Comparison of ENCODE assay signal across 28 cellular contexts in genomic region chr13:49533011-49533410, GRCh38. TPM values are rescaled to one million over a fixed set of nuclear protein-coding genes. Genes with fewer than 3 reads are reported as not detected.
DNase-seq lines count a peak whose midpoint lies in the region; TF ChIP-seq lines count a peak whose summit lies in the region.
"Had no signal": no experiment of that assay in that cellular context is flagged by ENCODE, and none has a peak within 500 bp of the region (broad histone marks: within the 10 kb centered on the region; RNA-seq: fewer than 3 reads in every experiment).

No MANE protein-coding gene starts in this region.

- POLR2A ChIA-PET in A673 (lab: Charles Lee; ENCODE audit: low non-redundant PET): no interaction called here

- intact Hi-C loops in A673 (cut with micrococcal nuclease; ENCODE audit: unreplicated experiment): no loop called here
- intact Hi-C loops in dendritic cell treated with granulocyte-macrophage colony-stimulating factor and Interleukin-4, amounts not matched to agents 40 ng/mL and 50 ng/mL, for 4 days (cut with micrococcal nuclease): no loop called here
- intact Hi-C loops in posterior vena cava (cut with DNase I): no loop called here

- H2AFZ ChIP-seq in KMS-11 (ENCODE audit: low read depth) (no peak overlapping the region), neural progenitor cell (replicated peaks) (no peak overlapping the region)

- TF ChIP-seq CTCF in A673 (conservative IDR thresholded peaks at IDR 0.05; ENCODE audit: low read depth, low read length) (no peak), KMS-11 (conservative IDR thresholded peaks at IDR 0.05; ENCODE audit: low read depth, low read length) (no peak), neural progenitor cell (IDR thresholded peaks at IDR 0.05) (no peak)

- H3K9me3 ChIP-seq in A673 (ENCODE audit: low read depth, low read length, poor library complexity, severe bottlenecking) (no peaks in the 10 kb centered on the region), neural progenitor cell (ENCODE audit: low read depth) (no peaks in the 10 kb centered on the region)
- H3K9me3 ChIP-seq: upper lobe of left lung had no signal

- peak overlapping the region; percentile 25; the same call in 1 of the 2 replicates for H3K4me2 ChIP-seq in KMS-11
- H3K4me2 ChIP-seq in neural progenitor cell: no peak overlapping the region

- no peaks in the 10 kb centered on the region for H3F3A ChIP-seq in neural progenitor cell (ENCODE audit: low read depth)

- TSS peak; percentile 49 for BruUV-seq in A673 (replicated peaks; lab: Mats Ljungman, UMichigan)

- H3K27ac ChIP-seq in A673 (ENCODE audit: low read depth, low read length, poor library complexity, severe bottlenecking) (no peak overlapping the region), KMS-11 (no peak overlapping the region), neural progenitor cell (no peak overlapping the region)
- H3K27ac ChIP-seq: brain microvascular endothelial cell, epithelial cell of prostate, SK-N-MC, upper lobe of left lung had no signal

- CTCF ChIA-PET in A673 (lab: Charles Lee): no interaction called here

- H3K9ac ChIP-seq in KMS-11 (no peak overlapping the region), neural progenitor cell (no peak overlapping the region)

- H3K27me3 ChIP-seq in A673 (replicated peaks; ENCODE audit: insufficient read depth, low read depth, low read length, poor library complexity) (peaks cover 7% of the 10 kb centered on the region), KMS-11 (ENCODE audit: insufficient read depth, low read depth) (no peaks in the 10 kb centered on the region), neural progenitor cell (no peaks in the 10 kb centered on the region)
- H3K27me3 ChIP-seq: brain microvascular endothelial cell, upper lobe of left lung had no signal

- no peaks in the 10 kb centered on the region for H3K79me2 ChIP-seq in KMS-11 (ENCODE audit: insufficient read depth, low read depth)
- H3K79me2 ChIP-seq in neural progenitor cell (ENCODE audit: low read depth): no peaks in the 10 kb centered on the region

- DNase-seq in activated T-cell treated with anti-CD3 and anti-CD28 coated beads, Interleukin-2, amount 50 U/mL, for 24 hours: no peak
- no peak for DNase-seq in activated T-cell treated with anti-CD3 and anti-CD28 coated beads, Interleukin-2, amount 50 U/mL, for 1 hour
- DNase-seq in A673 (ENCODE audit: low spot score) (no peak), neural progenitor cell (ENCODE audit: low spot score) (no peak), posterior vena cava (ENCODE audit: low spot score) (no peak), ecto neural progenitor cell (ENCODE audit: low spot score) (no peak)
- DNase-seq: activated CD4-positive, alpha-beta T cell treated with anti-CD3 and anti-CD28 coated beads for 1 hour; activated CD8-positive, alpha-beta T cell treated with anti-CD3 and anti-CD28 coated beads, Interleukin-2, amount 10 ng/mL, durations not matched to agents 7 days and 5 days; activated naive CD4-positive, alpha-beta T cell; amniotic stem cell; brain microvascular endothelial cell; C1 segment of cervical spinal cord; effector CD8-positive, alpha-beta T cell; GOT3; islet precursor cell; naive thymus-derived CD8-positive, alpha-beta T cell; NCI-H1105; NCI-H2029; stimulated activated CD4-positive, alpha-beta T cell treated with anti-CD3 and anti-CD28 coated beads, Interleukin-2, amount 100 ng/mL, for 48 hours; substantia nigra; T-helper 2 cell; upper lobe of left lung had no signal

- peaks cover 14% of the 10 kb centered on the region for H3K4me1 ChIP-seq in A673 (ENCODE audit: insufficient read depth, low read length, poor library complexity, severe bottlenecking)
- H3K4me1 ChIP-seq in KMS-11 (ENCODE audit: low read depth, poor library complexity, severe bottlenecking): peaks cover 15% of the 10 kb centered on the region
- H3K4me1 ChIP-seq in neural progenitor cell: no peaks in the 10 kb centered on the region
- H3K4me1 ChIP-seq: upper lobe of left lung had no signal

- no peak overlapping the region for H3K4me3 Mint-ChIP-seq in activated T-cell treated with anti-CD3 and anti-CD28 coated beads, Interleukin-2, amount 50 U/mL, for 24 hours
- H3K4me3 Mint-ChIP-seq in dendritic cell treated with granulocyte-macrophage colony-stimulating factor and Interleukin-4, amounts not matched to agents 40 ng/mL and 50 ng/mL, for 4 days: no peak overlapping the region
- H3K4me3 Mint-ChIP-seq in neural progenitor cell: no peak overlapping the region
- H3K4me3 Mint-ChIP-seq: activated CD8-positive, alpha-beta T cell treated with anti-CD3 and anti-CD28 coated beads, Interleukin-2, amount 10 ng/mL, durations not matched to agents 7 days and 5 days; mesothelial cell of epicardium had no signal

- H4K20me1 ChIP-seq in KMS-11 (ENCODE audit: insufficient read depth) (no peaks in the 10 kb centered on the region), neural progenitor cell (ENCODE audit: low read depth) (no peaks in the 10 kb centered on the region)

- H3K9me3 Mint-ChIP-seq in activated T-cell treated with anti-CD3 and anti-CD28 coated beads, Interleukin-2, amount 50 U/mL, for 24 hours: no peaks in the 10 kb centered on the region
- H3K9me3 Mint-ChIP-seq in dendritic cell treated with granulocyte-macrophage colony-stimulating factor and Interleukin-4, amounts not matched to agents 40 ng/mL and 50 ng/mL, for 4 days: no peaks in the 10 kb centered on the region
- no peaks in the 10 kb centered on the region for H3K9me3 Mint-ChIP-seq in neural progenitor cell
- H3K9me3 Mint-ChIP-seq: IgD-negative memory B cell; mesothelial cell of epicardium; naive thymus-derived CD8-positive, alpha-beta T cell had no signal

- peaks cover 78% of the 10 kb centered on the region for H3K36me3 Mint-ChIP-seq in activated T-cell treated with anti-CD3 and anti-CD28 coated beads, Interleukin-2, amount 50 U/mL, for 24 hours (ENCODE audit: low read depth)
- peaks cover 67% of the 10 kb centered on the region for H3K36me3 Mint-ChIP-seq in dendritic cell treated with granulocyte-macrophage colony-stimulating factor and Interleukin-4, amounts not matched to agents 40 ng/mL and 50 ng/mL, for 4 days (ENCODE audit: low read depth)
- peaks cover 44% of the 10 kb centered on the region for H3K36me3 Mint-ChIP-seq in neural progenitor cell

- H3K27ac Mint-ChIP-seq in activated T-cell treated with anti-CD3 and anti-CD28 coated beads, Interleukin-2, amount 50 U/mL, for 24 hours: peak overlapping the region; percentile 35
- H3K27ac Mint-ChIP-seq in dendritic cell treated with granulocyte-macrophage colony-stimulating factor and Interleukin-4, amounts not matched to agents 40 ng/mL and 50 ng/mL, for 4 days: peak overlapping the region; percentile 11
- H3K27ac Mint-ChIP-seq in neural progenitor cell: no peak overlapping the region
- H3K27ac Mint-ChIP-seq: activated CD8-positive, alpha-beta T cell treated with anti-CD3 and anti-CD28 coated beads, Interleukin-2, amount 10 ng/mL, durations not matched to agents 7 days and 5 days; mesothelial cell of epicardium had no signal

- H3K4me1 Mint-ChIP-seq in activated T-cell treated with anti-CD3 and anti-CD28 coated beads, Interleukin-2, amount 50 U/mL, for 24 hours (ENCODE audit: low read depth): peaks cover 18% of the 10 kb centered on the region
- H3K4me1 Mint-ChIP-seq in dendritic cell treated with granulocyte-macrophage colony-stimulating factor and Interleukin-4, amounts not matched to agents 40 ng/mL and 50 ng/mL, for 4 days (ENCODE audit: low read depth): peaks cover 57% of the 10 kb centered on the region
- peaks cover 13% of the 10 kb centered on the region for H3K4me1 Mint-ChIP-seq in neural progenitor cell
- H3K4me1 Mint-ChIP-seq: mesothelial cell of epicardium had no signal

- no peak overlapping the region for H3K4me3 ChIP-seq in A673 (ENCODE audit: low read depth, low read length, poor library complexity, severe bottlenecking)
- no peak overlapping the region for H3K4me3 ChIP-seq in KMS-11 (IDR thresholded peaks at IDR 0.05; ENCODE audit: insufficient read depth, low read depth, low read length)
- no peak overlapping the region for H3K4me3 ChIP-seq in neural progenitor cell
- H3K4me3 ChIP-seq: SK-N-MC, upper lobe of left lung had no signal

- no peaks in the 10 kb centered on the region for H3K36me3 ChIP-seq in A673 (ENCODE audit: insufficient read depth, low read length, poor library complexity, severe bottlenecking)
- H3K36me3 ChIP-seq in KMS-11 (ENCODE audit: insufficient read depth): no peaks in the 10 kb centered on the region
- no peaks in the 10 kb centered on the region for H3K36me3 ChIP-seq in neural progenitor cell
- H3K36me3 ChIP-seq: brain microvascular endothelial cell had no signal

- no peaks in the 10 kb centered on the region for H3K27me3 Mint-ChIP-seq in activated T-cell treated with anti-CD3 and anti-CD28 coated beads, Interleukin-2, amount 50 U/mL, for 24 hours
- H3K27me3 Mint-ChIP-seq in dendritic cell treated with granulocyte-macrophage colony-stimulating factor and Interleukin-4, amounts not matched to agents 40 ng/mL and 50 ng/mL, for 4 days: no peaks in the 10 kb centered on the region
- H3K27me3 Mint-ChIP-seq in neural progenitor cell (ENCODE audit: insufficient read depth, low read depth): no peaks in the 10 kb centered on the region
- H3K27me3 Mint-ChIP-seq: IgD-negative memory B cell; naive thymus-derived CD8-positive, alpha-beta T cell had no signal

RNA-seq across cellular contexts. Expression of gene PHF11, which starts 37.3 kb away (rescaled TPM):
- total RNA-seq in A673 (2021) (16.0 and 17.0 TPM in 2 replicates), neural progenitor cell (ENCODE audit: low replicate concordance) (4.9 and 6.6 TPM in 2 replicates), posterior vena cava (10 to 100 TPM; 49.8 to 54.1 TPM)

RNA-seq across cellular contexts. Expression of gene RCBTB1, which starts 52.3 kb away (rescaled TPM):
- 12.7 and 18.4 TPM in 2 replicates for total RNA-seq in A673 (2021)
- 34.4 and 54.2 TPM in 2 replicates for total RNA-seq in neural progenitor cell (ENCODE audit: low replicate concordance)
- total RNA-seq in posterior vena cava: 10 to 100 TPM; 12.9 to 13.0 TPM
